8 cellular contexts compared by ENCODE assay signal in genomic region chr4:8440491-8441311, GRCh38. TPM values are rescaled to one million over a fixed set of nuclear protein-coding genes. Genes with fewer than 3 reads are reported as not detected.
DNase-seq lines count a peak whose midpoint lies in the region; ATAC-seq and TF ChIP-seq lines count a peak whose summit lies in the region.

ACOX3 (minus strand) TSS chr4:8440723; CDS start chr4:8416521, 24,202 bp downstream.
TRMT44 (plus strand) TSS chr4:8440777; CDS start chr4:8440823, 46 bp downstream.

- H3K4me3 Mint-ChIP-seq in activated T-cell treated with anti-CD3 and anti-CD28 coated beads, Interleukin-2, amount 50 U/mL, for 72 hours: peak within 1 kb of the TSS; percentile 86 to 93

- peak within 1 kb of the TSS; percentile 86 to 100 (median 100) for H3K4me3 ChIP-seq in Peyer's patch
- peak within 1 kb of the TSS; percentile 96 to 99 for H3K4me3 ChIP-seq in muscle layer of duodenum (ENCODE audit: low read depth in 1 of 2, low read length in 2 of 2)

- H3K27ac ChIP-seq in Peyer's patch (peak within 1 kb of the TSS; percentile 78 to 98 (median 95)), muscle layer of duodenum (ENCODE audit: low read length) (peak within 1 kb of the TSS; percentile 95)

- H3K36me3 Mint-ChIP-seq in activated T-cell treated with anti-CD3 and anti-CD28 coated beads, Interleukin-2, amount 50 U/mL, for 72 hours (ENCODE audit: insufficient read depth in 2 of 2): peaks cover 5 to 8% of the 10 kb centered on the region in 2 donors

- no peaks in the 10 kb centered on the region for H3K27me3 Mint-ChIP-seq in activated T-cell treated with anti-CD3 and anti-CD28 coated beads, Interleukin-2, amount 50 U/mL, for 72 hours (ENCODE audit: low read depth)

- no peaks in the 10 kb centered on the region for H3K9me3 Mint-ChIP-seq in activated T-cell treated with anti-CD3 and anti-CD28 coated beads, Interleukin-2, amount 50 U/mL, for 72 hours

- peak in 3 of 6 experiments; percentile 11 to 26 (median 20) for TF ChIP-seq CTCF in Peyer's patch (IDR thresholded peaks at IDR 0.05)

- DNase-seq in DMS79 (lab: John Stamatoyannopoulos, UW) (peak; percentile 39), KG1 (lab: John Stamatoyannopoulos, UW) (peak; percentile 67), Peyer's patch (peak; percentile 91 to 98 (median 97))
- DNase-seq in activated T-cell treated with anti-CD3 and anti-CD28 coated beads, Interleukin-2, amount 50 U/mL, for 72 hours: peak; percentile 93 to 99
- peak; percentile 94 for DNase-seq in stimulated activated CD8-positive, alpha-beta memory T cell treated with anti-CD3 and anti-CD28 coated beads, Interleukin-7, amount 100 ng/mL, for 24 hours (ENCODE audit: low read depth)

- H3K9me3 ChIP-seq in Peyer's patch: no peaks in the 10 kb centered on the region
- H3K9me3 ChIP-seq in muscle layer of duodenum (ENCODE audit: control insufficient read depth in 1 of 2, low read length in 2 of 2): no peaks in the 10 kb centered on the region

- TF ChIP-seq POLR2A in Peyer's patch (IDR thresholded peaks at IDR 0.05): peak; percentile 41 to 42

- ATAC-seq in GM21717 (IDR thresholded peaks at IDR 0.05; ENCODE audit: unreplicated experiment) (peak; percentile 87), esophagus mucosa (peak; percentile 93)
- peak; percentile 95 to 97 for ATAC-seq in activated T-cell treated with anti-CD3 and anti-CD28 coated beads, Interleukin-2, amount 50 U/mL, for 72 hours (replicated peaks in 1 of 2)

- peaks cover 0 to 55% (median 20%) of the 10 kb centered on the region in 4 donors for H3K4me1 ChIP-seq in Peyer's patch
- H3K4me1 ChIP-seq in muscle layer of duodenum (ENCODE audit: control insufficient read depth in 1 of 2, insufficient read depth in 2 of 2, low read length in 2 of 2): peaks cover 13 to 58% of the 10 kb centered on the region in 2 donors

- H3K36me3 ChIP-seq in Peyer's patch: no peaks in the 10 kb centered on the region
- H3K36me3 ChIP-seq in muscle layer of duodenum (ENCODE audit: control insufficient read depth in 1 of 2, insufficient read depth in 2 of 2, low read length in 2 of 2): no peaks in the 10 kb centered on the region

- peak within 1 kb of the TSS; percentile 97 for H3K27ac Mint-ChIP-seq in activated T-cell treated with anti-CD3 and anti-CD28 coated beads, Interleukin-2, amount 50 U/mL, for 72 hours

- peaks cover 87% of the 10 kb centered on the region for H3K4me1 Mint-ChIP-seq in activated T-cell treated with anti-CD3 and anti-CD28 coated beads, Interleukin-2, amount 50 U/mL, for 72 hours (ENCODE audit: low read depth)

- H3K27me3 ChIP-seq in Peyer's patch: no peaks in the 10 kb centered on the region
- no peaks in the 10 kb centered on the region for H3K27me3 ChIP-seq in muscle layer of duodenum (ENCODE audit: low read depth, low read length)

RNA-seq across cellular contexts. Expression of gene ACOX3, which starts in this region (rescaled TPM):
- total RNA-seq in Peyer's patch: 10 to 100 TPM; 17.2 to 95.7 (median 43.7) TPM
- total RNA-seq in activated T-cell treated with anti-CD3 and anti-CD28 coated beads, Interleukin-2, amount 50 U/mL, for 72 hours: 10 to 100 TPM; 22.2 to 31.2 TPM
- total RNA-seq in esophagus mucosa: 48.0 TPM

RNA-seq across cellular contexts. Expression of gene TRMT44, which starts in this region (rescaled TPM):
- total RNA-seq in Peyer's patch (10 to 100 TPM; 16.8 to 31.6 (median 28.1) TPM), esophagus mucosa (15.7 TPM)
- total RNA-seq in activated T-cell treated with anti-CD3 and anti-CD28 coated beads, Interleukin-2, amount 50 U/mL, for 72 hours: 10 to 100 TPM; 26.7 TPM

Comparison
In these comparisons a context has a peak if more than half of its experiments do, and no peak if none do; other contexts are left out.
1. Peak in every context shown above with its lines: DNase-seq, ATAC-seq, H3K4me3 ChIP-seq and H3K27ac ChIP-seq.
2. DNase-seq: peak in every context shown above with its lines; median percentile 97 in Peyer's patch; 96 in activated T-cell treated with anti-CD3 and anti-CD28 coated beads, Interleukin-2, amount 50 U/mL, for 72 hours; 94 in stimulated activated CD8-positive, alpha-beta memory T cell treated with anti-CD3 and anti-CD28 coated beads, Interleukin-7, amount 100 ng/mL, for 24 hours; 67 in KG1; 39 in DMS79.